ENCODE assay signal across 23 cellular contexts in the genomic region with DNA sequence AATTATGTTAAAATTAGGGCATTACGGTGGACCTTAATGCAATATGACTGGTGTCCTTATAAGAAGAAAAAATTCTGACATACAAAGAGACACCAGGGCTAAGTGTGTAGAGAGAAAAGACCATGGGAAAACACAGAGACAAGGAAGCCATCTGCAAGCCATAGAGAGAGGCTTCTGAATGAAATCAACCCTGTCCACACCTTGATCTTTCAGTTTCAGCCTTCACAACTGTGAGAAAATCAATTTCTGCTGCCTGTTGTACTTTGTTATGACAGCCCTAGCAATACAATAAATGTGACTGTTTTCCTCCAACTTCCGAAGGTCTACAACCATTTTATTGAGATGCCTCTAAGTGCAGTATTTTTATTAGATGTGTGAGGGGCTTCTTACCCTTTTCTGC.
A peak's percentile ranks its signal among the peaks of the same experiment; 100 is the strongest.
DNase-seq lines count a peak whose midpoint lies in the region; ATAC-seq and TF ChIP-seq lines count a peak whose summit lies in the region.
"Had no signal": no experiment of that assay in that cellular context is flagged by ENCODE, and none has a peak within 500 bp of the region (broad histone marks: within the 10 kb centered on the region; RNA-seq: fewer than 3 reads in every experiment).

No MANE protein-coding gene starts in this region.

- no peaks in the 10 kb centered on the region for H3K4me1 ChIP-seq in body of pancreas
- no peaks in the 10 kb centered on the region for H3K4me1 ChIP-seq in suprapubic skin
- H3K4me1 ChIP-seq: sigmoid colon, SJSA1, upper lobe of left lung had no signal

- no peak overlapping the region for H3K4me3 Mint-ChIP-seq in progenitor cell of endocrine pancreas (ENCODE audit: low read depth)
- H3K4me3 Mint-ChIP-seq: H9; naive thymus-derived CD4-positive, alpha-beta T cell had no signal

- 54 to 59% methylated on average over 2 of the region's 2 CpGs for WGBS in body of pancreas, 2 donors
- 88% methylated on average over 2 of the region's 2 CpGs for WGBS in suprapubic skin

- no peak for TF ChIP-seq POLR2A in body of pancreas (IDR thresholded peaks at IDR 0.05)
- TF ChIP-seq POLR2A in suprapubic skin (IDR thresholded peaks at IDR 0.05), result no peak

- no peak for TF ChIP-seq CTCF in progenitor cell of endocrine pancreas (IDR thresholded peaks at IDR 0.05; ENCODE audit: unreplicated experiment)
- TF ChIP-seq CTCF in body of pancreas (IDR thresholded peaks at IDR 0.05), result no peak
- TF ChIP-seq CTCF in suprapubic skin (IDR thresholded peaks at IDR 0.05), result no peak

- peaks cover 3% of the 10 kb centered on the region for H3K9me3 Mint-ChIP-seq in progenitor cell of endocrine pancreas (ENCODE audit: low read depth)
- H3K9me3 Mint-ChIP-seq: naive thymus-derived CD4-positive, alpha-beta T cell had no signal

- H3K27ac ChIP-seq in body of pancreas, result no peak overlapping the region
- no peak overlapping the region for H3K27ac ChIP-seq in suprapubic skin
- H3K27ac ChIP-seq: ovary, sigmoid colon, SJSA1, upper lobe of left lung had no signal

- H3K4me1 Mint-ChIP-seq in progenitor cell of endocrine pancreas (ENCODE audit: low read depth), result no peaks in the 10 kb centered on the region
- H3K4me1 Mint-ChIP-seq: H9; naive thymus-derived CD4-positive, alpha-beta T cell had no signal

- intact Hi-C loops in body of pancreas (cut with DNase I), result no loop called here

- H3K27ac Mint-ChIP-seq in progenitor cell of endocrine pancreas, result no peak overlapping the region
- H3K27ac Mint-ChIP-seq: H9; naive thymus-derived CD4-positive, alpha-beta T cell had no signal

- DNase-seq in progenitor cell of endocrine pancreas (ENCODE audit: low spot score, unreplicated experiment) (no peak), body of pancreas (no peak), glomerular visceral epithelial cell (ENCODE audit: extremely low spot score) (no peak), suprapubic skin (ENCODE audit: low spot score in 2 of 2) (no peak)
- DNase-seq: activated CD4-positive, CD25-positive, alpha-beta regulatory T cell; C1 segment of cervical spinal cord; dermis blood vessel endothelial cell; foreskin fibroblast; H9; hypothalamus; kidney; naive thymus-derived CD4-positive, alpha-beta T cell; NCI-H1417 treated with DMSO at 0.1 percent for 48 hours; NCI-H2171; ovary; sigmoid colon; stimulated activated naive CD8-positive, alpha-beta T cell treated with anti-CD3 and anti-CD28 coated beads, Interleukin-15, Interleukin-2, amounts not matched to agents 100 U/mL and 50 U/mL, for 24 hours; upper lobe of left lung had no signal

- H3K4me3 ChIP-seq in body of pancreas (no peak overlapping the region), suprapubic skin (no peak overlapping the region)
- H3K4me3 ChIP-seq: ovary, sigmoid colon, SJSA1, upper lobe of left lung had no signal

- no peaks in the 10 kb centered on the region for H3K36me3 ChIP-seq in body of pancreas (replicated peaks in 1 of 2; ENCODE audit: insufficient read depth in 1 of 2, low read depth in 2 of 2)
- H3K36me3 ChIP-seq in suprapubic skin, result no peaks in the 10 kb centered on the region
- H3K36me3 ChIP-seq: ovary, sigmoid colon, SJSA1, upper lobe of left lung had no signal

- ATAC-seq in GM18519 (IDR thresholded peaks at IDR 0.05; ENCODE audit: low FRiP score, unreplicated experiment) (peak; percentile 72), GM21367 (IDR thresholded peaks at IDR 0.05; ENCODE audit: unreplicated experiment) (peak; percentile 48), HG02870 (IDR thresholded peaks at IDR 0.05; ENCODE audit: unreplicated experiment) (peak; percentile 82), HG03558 (IDR thresholded peaks at IDR 0.05; ENCODE audit: extremely low read depth, unreplicated experiment) (peak; percentile 74), body of pancreas (no peak)
- ATAC-seq: naive thymus-derived CD4-positive, alpha-beta T cell; stimulated activated naive CD8-positive, alpha-beta T cell treated with anti-CD3 and anti-CD28 coated beads, Interleukin-15, Interleukin-2, amounts not matched to agents 100 U/mL and 50 U/mL, for 24 hours had no signal

- H3K9me3 ChIP-seq in body of pancreas (no peaks in the 10 kb centered on the region), suprapubic skin (no peaks in the 10 kb centered on the region)
- H3K9me3 ChIP-seq: ovary, sigmoid colon, SJSA1, upper lobe of left lung had no signal

- TF ChIP-seq EP300 in suprapubic skin (IDR thresholded peaks at IDR 0.05), result no peak

- H3K27me3 ChIP-seq in body of pancreas (no peaks in the 10 kb centered on the region), suprapubic skin (no peaks in the 10 kb centered on the region)
- H3K27me3 ChIP-seq: ovary, sigmoid colon, SJSA1, upper lobe of left lung had no signal

- H3K36me3 Mint-ChIP-seq in progenitor cell of endocrine pancreas (ENCODE audit: insufficient read depth), result no peaks in the 10 kb centered on the region
- H3K36me3 Mint-ChIP-seq: naive thymus-derived CD4-positive, alpha-beta T cell had no signal

- H3K27me3 Mint-ChIP-seq in progenitor cell of endocrine pancreas, result no peaks in the 10 kb centered on the region
- H3K27me3 Mint-ChIP-seq: naive thymus-derived CD4-positive, alpha-beta T cell had no signal
